ENCODE assay signal across 8 cellular contexts in genomic region chr10:102120142-102120986, GRCh38. TPM values are rescaled to one million over a fixed set of nuclear protein-coding genes. Genes with fewer than 3 reads are reported as not detected.
DNase-seq lines count a peak whose midpoint lies in the region; ATAC-seq and TF ChIP-seq lines count a peak whose summit lies in the region.

TSS of gene LDB1 (minus strand) at chr10:102120368. CDS start at chr10:102120110, 258 bp downstream.

- H3K27me3 ChIP-seq in CD4-positive, alpha-beta T cell (ENCODE audit: control insufficient read depth, insufficient read depth, low read length), result no peaks in the 10 kb centered on the region
- no peaks in the 10 kb centered on the region for H3K27me3 ChIP-seq in PC-3 (ENCODE audit: low read length)

- H3K4me1 ChIP-seq in PC-3 (ENCODE audit: insufficient read depth, low read length) (peaks cover 27% of the 10 kb centered on the region), mucosa of descending colon (ENCODE audit: low read depth) (peaks cover 29% of the 10 kb centered on the region)

- peaks cover 8% of the 10 kb centered on the region for H3K36me3 Mint-ChIP-seq in CD4-positive, alpha-beta T cell (ENCODE audit: low read depth)
- H3K36me3 Mint-ChIP-seq in activated T-cell treated with anti-CD3 and anti-CD28 coated beads, Interleukin-2, amount 50 U/mL, for 4 hours (ENCODE audit: insufficient read depth), result no peaks in the 10 kb centered on the region

- BruUV-seq in PC-3 (replicated peaks; lab: Mats Ljungman, UMichigan), result no TSS peak

- H3K9me3 ChIP-seq in CD4-positive, alpha-beta T cell (ENCODE audit: control insufficient read depth, low read length), result no peaks in the 10 kb centered on the region
- no peaks in the 10 kb centered on the region for H3K9me3 ChIP-seq in PC-3 (ENCODE audit: low read length)
- no peaks in the 10 kb centered on the region for H3K9me3 ChIP-seq in mucosa of descending colon

- ATAC-seq in CD4-positive, alpha-beta T cell (ENCODE audit: poor library complexity), result peak; percentile 38
- ATAC-seq in GM19395 (IDR thresholded peaks at IDR 0.05; ENCODE audit: unreplicated experiment) (peak; percentile 73), HG03571 (IDR thresholded peaks at IDR 0.05; ENCODE audit: unreplicated experiment) (peak; percentile 56), PC-3 (peak; percentile 72), mucosa of descending colon (peak; percentile 79)
- ATAC-seq in activated T-cell treated with anti-CD3 and anti-CD28 coated beads, Interleukin-2, amount 50 U/mL, for 4 hours, result peak; percentile 47 to 51

- H3K4me2 ChIP-seq in PC-3 (ENCODE audit: low read length), result peak within 1 kb of the TSS; percentile 96

- H3K4me3 ChIP-seq in PC-3 (ENCODE audit: low read length), result peak within 1 kb of the TSS; percentile 84
- H3K4me3 ChIP-seq in epithelial cell of proximal tubule (ENCODE audit: low read depth, low read length), result peak within 1 kb of the TSS; percentile 96
- H3K4me3 ChIP-seq in mucosa of descending colon, result peak within 1 kb of the TSS; percentile 46

- TF ChIP-seq CTCF in CD4-positive, alpha-beta T cell (IDR thresholded peaks at IDR 0.05), result no peak
- no peak; the same call in 1 of the 2 replicates for TF ChIP-seq CTCF in PC-3 (conservative IDR thresholded peaks at IDR 0.05; ENCODE audit: low read depth, low read length)
- peak; percentile 11 for TF ChIP-seq CTCF in epithelial cell of proximal tubule (conservative IDR thresholded peaks at IDR 0.05; ENCODE audit: low read depth, low read length)
- no peak for TF ChIP-seq CTCF in mucosa of descending colon (IDR thresholded peaks at IDR 0.05)

- intact Hi-C loops in CD4-positive, alpha-beta T cell (cut with DNase I, micrococcal nuclease), result loop anchor here in 1 of 2 experiments (1.0 kb wide), 1 partner anchor 12 kb away; no protein-coding TSS in a partner anchor
- intact Hi-C loops in PC-3 (cut with micrococcal nuclease) (no loop called here), mucosa of descending colon (cut with DNase I, micrococcal nuclease) (no loop called here)

- no peaks in the 10 kb centered on the region for H3K9me2 ChIP-seq in PC-3 (replicated peaks; ENCODE audit: low read length)

- no peaks in the 10 kb centered on the region for H3F3A ChIP-seq in PC-3 (ENCODE audit: low read length, unreplicated experiment)

- no peaks in the 10 kb centered on the region for H3K27me3 Mint-ChIP-seq in CD4-positive, alpha-beta T cell
- no peaks in the 10 kb centered on the region for H3K27me3 Mint-ChIP-seq in activated T-cell treated with anti-CD3 and anti-CD28 coated beads, Interleukin-2, amount 50 U/mL, for 4 hours (ENCODE audit: low read depth)

- H3K36me3 ChIP-seq in PC-3 (ENCODE audit: low read depth, low read length), result no peaks in the 10 kb centered on the region
- no peaks in the 10 kb centered on the region for H3K36me3 ChIP-seq in mucosa of descending colon (ENCODE audit: low read depth)

- POLR2A ChIA-PET in CD4-positive, alpha-beta T cell (lab: Charles Lee), result interaction anchor here (1.0 to 4.8 kb wide), 6 partner anchors 12 to 302 kb away, joined by 3 to 25 read pairs (median 6); partner anchors contain the start of genes ARMH3, NOLC1, OGA and PPRC1
- POLR2A ChIA-PET in PC-3 (lab: Charles Lee; ENCODE audit: unreplicated experiment), result no interaction called here

- H2AFZ ChIP-seq in PC-3 (ENCODE audit: low read length), result peak within 1 kb of the TSS; percentile 89

- peak within 1 kb of the TSS; percentile 96 for H3K27ac ChIP-seq in CD4-positive, alpha-beta T cell (ENCODE audit: low read depth, low read length)
- no peak within 1 kb of the TSS for H3K27ac ChIP-seq in PC-3 (ENCODE audit: low read length)

- H3K27ac Mint-ChIP-seq in CD4-positive, alpha-beta T cell, result peak within 1 kb of the TSS; percentile 89

- H3K9me3 Mint-ChIP-seq in CD4-positive, alpha-beta T cell, result no peaks in the 10 kb centered on the region
- no peaks in the 10 kb centered on the region for H3K9me3 Mint-ChIP-seq in activated T-cell treated with anti-CD3 and anti-CD28 coated beads, Interleukin-2, amount 50 U/mL, for 4 hours

- no peaks in the 10 kb centered on the region for H4K20me1 ChIP-seq in PC-3 (ENCODE audit: low read length)

- H3K79me2 ChIP-seq in PC-3 (ENCODE audit: low read length), result peaks cover 45% of the 10 kb centered on the region

- peaks cover 55% of the 10 kb centered on the region for H3K4me1 Mint-ChIP-seq in CD4-positive, alpha-beta T cell (ENCODE audit: low read depth)
- peaks cover 42% of the 10 kb centered on the region for H3K4me1 Mint-ChIP-seq in activated T-cell treated with anti-CD3 and anti-CD28 coated beads, Interleukin-2, amount 50 U/mL, for 4 hours (ENCODE audit: low read depth)

- peak within 1 kb of the TSS; percentile 95 for H3K4me3 Mint-ChIP-seq in CD4-positive, alpha-beta T cell
- H3K4me3 Mint-ChIP-seq in activated T-cell treated with anti-CD3 and anti-CD28 coated beads, Interleukin-2, amount 50 U/mL, for 4 hours, result peak within 1 kb of the TSS; percentile 91

- peak; percentile 52 to 72 (median 64) for DNase-seq in CD4-positive, alpha-beta T cell
- DNase-seq in PC-3 (peak; percentile 65), epithelial cell of proximal tubule (ENCODE audit: low read depth) (no peak), mucosa of descending colon (peak; percentile 79 to 88 (median 84))
- peak; percentile 43 for DNase-seq in activated T-cell treated with anti-CD3 and anti-CD28 coated beads, Interleukin-2, amount 50 U/mL, for 4 hours
- DNase-seq in stimulated activated CD8-positive, alpha-beta memory T cell treated with anti-CD3 and anti-CD28 coated beads, Interleukin-7, amount 100 ng/mL, for 48 hours (ENCODE audit: extremely low read depth in 1 of 2, low read depth in 1 of 2), result peak; percentile 37 to 55

- peak within 1 kb of the TSS; percentile 57 for H3K9ac ChIP-seq in PC-3 (ENCODE audit: low read length)

- CTCF ChIA-PET in CD4-positive, alpha-beta T cell (lab: Charles Lee), result no interaction called here
- CTCF ChIA-PET in PC-3 (lab: Charles Lee), result no interaction called here

RNA-seq across cellular contexts. Expression of gene LDB1, which starts in this region (rescaled TPM):
- total RNA-seq in CD4-positive, alpha-beta T cell, result 100 to 1,000 TPM; 116 to 117 TPM
- 28.3 and 34.2 TPM in 2 replicates for total RNA-seq in PC-3 (2014; rRNA removed)
- total RNA-seq in activated T-cell treated with anti-CD3 and anti-CD28 coated beads, Interleukin-2, amount 50 U/mL, for 4 hours, result 10 to 100 TPM; 55.7 to 59.6 (median 56.2) TPM
- 24.5 and 29.5 TPM in 2 replicates for total RNA-seq in epithelial cell of proximal tubule
- total RNA-seq in mucosa of descending colon, result 10 to 100 TPM; 32.3 to 92.2 (median 37.2) TPM

Comparison
In these comparisons a context has a peak if more than half of its experiments do, and no peak if none do; other contexts are left out.
1. H3K4me3 ChIP-seq: peak in every context shown above with its lines; median percentile 96 in epithelial cell of proximal tubule; 84 in PC-3; 46 in mucosa of descending colon.